In the genomic region with DNA sequence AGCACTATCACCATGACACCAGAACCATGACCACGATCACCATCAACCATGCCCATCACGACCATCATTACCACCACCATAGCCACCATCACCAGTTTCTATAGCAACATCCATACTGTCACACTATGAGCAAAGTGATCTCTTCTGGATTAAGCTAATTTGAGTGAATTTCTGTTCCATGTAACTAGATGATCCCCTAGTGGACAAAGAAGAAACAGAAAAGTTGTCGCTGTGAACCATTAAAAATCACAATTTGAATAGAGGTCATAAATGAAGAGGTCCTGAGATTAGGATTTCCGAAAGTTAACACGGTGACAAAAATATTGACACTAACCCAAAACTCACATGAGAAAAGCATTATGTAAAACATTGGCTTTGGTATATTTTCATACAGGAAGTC, we compare ENCODE assay signal across 20 cellular contexts.
A peak's percentile ranks its signal among the peaks of the same experiment; 100 is the strongest.
DNase-seq lines count a peak whose midpoint lies in the region; ATAC-seq and TF ChIP-seq lines count a peak whose summit lies in the region.
"Had no signal": no experiment of that assay in that cellular context is flagged by ENCODE, and none has a peak within 500 bp of the region (broad histone marks: within the 10 kb centered on the region; RNA-seq: fewer than 3 reads in every experiment).

No MANE protein-coding gene starts in this region.

- H3K4me1 ChIP-seq in right lobe of liver = no peaks in the 10 kb centered on the region
- H3K4me1 ChIP-seq: esophagus squamous epithelium, prostate gland, transverse colon had no signal

- TF ChIP-seq POLR2A in right lobe of liver (IDR thresholded peaks at IDR 0.05) = no peak

- no peaks in the 10 kb centered on the region for H3K36me3 Mint-ChIP-seq in HFFc6 (ENCODE audit: low read depth)

- H3K27me3 ChIP-seq in right lobe of liver = no peaks in the 10 kb centered on the region
- H3K27me3 ChIP-seq: esophagus squamous epithelium, transverse colon had no signal

- H3K27ac Mint-ChIP-seq in HFFc6 = no peak overlapping the region
- H3K27ac Mint-ChIP-seq: B cell, T-helper 17 cell had no signal

- DNase-seq in CD1c-positive myeloid dendritic cell (ENCODE audit: extremely low spot score) = peak; percentile 6
- no peak for DNase-seq in HFFc6
- DNase-seq in right lobe of liver = no peak
- no peak for DNase-seq in stimulated activated naive CD8-positive, alpha-beta T cell treated with anti-CD3 and anti-CD28 coated beads, Interleukin-15, Interleukin-2, amounts not matched to agents 100 U/mL and 50 U/mL, for 24 hours
- no peak for DNase-seq in middle frontal gyrus (ENCODE audit: extremely low spot score, low spot score)
- DNase-seq: activated CD4-positive, alpha-beta T cell treated with anti-CD3 and anti-CD28 coated beads for 4 hours; activated T-cell treated with anti-CD3 and anti-CD28 coated beads, Interleukin-2, amount 50 U/mL, for 4 hours; DMS79 treated with DMSO at 0.1 percent for 48 hours; esophagus squamous epithelium; GM23248; midbrain; NCI-H2171 treated with DMSO at 0.1 percent for 48 hours; T-helper 17 cell; transverse colon had no signal

- no peak overlapping the region for H3K4me3 Mint-ChIP-seq in HFFc6
- H3K4me3 Mint-ChIP-seq: activated T-cell treated with anti-CD3 and anti-CD28 coated beads, Interleukin-2, amount 50 U/mL, for 4 hours; B cell; T-helper 17 cell had no signal

- no peak overlapping the region for H3K4me3 ChIP-seq in right lobe of liver
- H3K4me3 ChIP-seq: esophagus squamous epithelium, GM23248, prostate gland, transverse colon had no signal

- ATAC-seq in right lobe of liver (no peak), GM18517 (IDR thresholded peaks at IDR 0.05; ENCODE audit: unreplicated experiment) (no peak), HG02642 (IDR thresholded peaks at IDR 0.05; ENCODE audit: poor library complexity, unreplicated experiment) (no peak)
- ATAC-seq in stimulated activated naive CD8-positive, alpha-beta T cell treated with anti-CD3 and anti-CD28 coated beads, Interleukin-15, Interleukin-2, amounts not matched to agents 100 U/mL and 50 U/mL, for 24 hours = no peak
- ATAC-seq: activated T-cell treated with anti-CD3 and anti-CD28 coated beads, Interleukin-2, amount 50 U/mL, for 4 hours; T-helper 17 cell had no signal

- no peak overlapping the region for H3K27ac ChIP-seq in VCaP
- H3K27ac ChIP-seq in right lobe of liver = no peak overlapping the region
- H3K27ac ChIP-seq: esophagus squamous epithelium, GM23248, HL-60, prostate gland, transverse colon had no signal

- TF ChIP-seq CTCF in HFFc6 (IDR thresholded peaks at IDR 0.05) (peak; percentile 31), VCaP (conservative IDR thresholded peaks at IDR 0.05) (peak; percentile 43; the same call in 1 of the 2 replicates), right lobe of liver (IDR thresholded peaks at IDR 0.05) (peak in 3 of 4 donors; percentile 7 to 15 (median 11))

- no peaks in the 10 kb centered on the region for H3K4me1 Mint-ChIP-seq in HFFc6 (ENCODE audit: low read depth)
- H3K4me1 Mint-ChIP-seq: B cell, T-helper 17 cell had no signal

- no peaks in the 10 kb centered on the region for H3K9me3 ChIP-seq in right lobe of liver
- H3K9me3 ChIP-seq: esophagus squamous epithelium, prostate gland, transverse colon had no signal

- intact Hi-C loops in right lobe of liver (cut with DNase I) = no loop called here

- no peaks in the 10 kb centered on the region; the same call in 1 of the 2 replicates for H3K27me3 Mint-ChIP-seq in HFFc6 (ENCODE audit: insufficient read depth)

- H3K9me3 Mint-ChIP-seq in HFFc6 = peaks cover 51% of the 10 kb centered on the region
- H3K9me3 Mint-ChIP-seq: activated T-cell treated with anti-CD3 and anti-CD28 coated beads, Interleukin-2, amount 50 U/mL, for 4 hours had no signal

- no peaks in the 10 kb centered on the region for H3K36me3 ChIP-seq in right lobe of liver
- H3K36me3 ChIP-seq: esophagus squamous epithelium, prostate gland, transverse colon had no signal

- 60% methylated on average over 5 of the region's 5 CpGs for WGBS in right lobe of liver (ENCODE audit: insufficient coverage, low coverage, low lambda C conversion rate, missing lambda C conversion rate)
